In genomic region chr12:13347241-13348043, GRCh38 we compare ENCODE assay signal across 8 cellular contexts.
DNase-seq lines count a peak whose midpoint lies in the region; ATAC-seq and TF ChIP-seq lines count a peak whose summit lies in the region.

No MANE protein-coding gene starts in this region.

- peaks cover 35% of the 10 kb centered on the region for H3K27me3 Mint-ChIP-seq in T-helper 17 cell

- no peaks in the 10 kb centered on the region for H3K9me3 ChIP-seq in T-helper 17 cell (ENCODE audit: control insufficient read depth, low read length, poor library complexity, severe bottlenecking)
- H3K9me3 ChIP-seq in spleen: no peaks in the 10 kb centered on the region

- H3K27ac ChIP-seq in spleen: no peak overlapping the region

- H3K4me1 ChIP-seq in spleen: no peaks in the 10 kb centered on the region

- no peaks in the 10 kb centered on the region for H3K36me3 ChIP-seq in spleen

- WGBS in spleen, 5 donors: 45 to 62% (median 57%) methylated on average over 4 of the region's 4 CpGs

- no peaks in the 10 kb centered on the region for H3K36me3 Mint-ChIP-seq in T-helper 17 cell (ENCODE audit: low read depth)

- no peaks in the 10 kb centered on the region for H3K4me1 Mint-ChIP-seq in T-helper 17 cell

- H3K4me3 Mint-ChIP-seq in T-helper 17 cell: no peak overlapping the region

- DNase-seq in EL: peak; percentile 77
- peak; percentile 26 for DNase-seq in RKO (ENCODE audit: low spot score)
- peak; percentile 93 for DNase-seq in epithelial cell of proximal tubule (ENCODE audit: low read depth)
- DNase-seq in stimulated activated CD4-positive, alpha-beta T cell treated with anti-CD3 and anti-CD28 coated beads, Interleukin-1b, Interleukin-23, amount 100 ng/mL, for 24 hours (ENCODE audit: low read depth in 4 of 4, low spot score in 1 of 4): peak; percentile 11 to 63 (median 30)
- no peak for DNase-seq in epidermal melanocyte (ENCODE audit: insufficient read length, low spot score)
- no peak for DNase-seq in iPS-NIHi7 (ENCODE audit: extremely low spot score)
- DNase-seq in T-helper 17 cell: no peak
- DNase-seq in spleen: no peak

- H3K4me3 ChIP-seq in epithelial cell of proximal tubule (ENCODE audit: low read depth, low read length) (no peak overlapping the region), spleen (no peak overlapping the region)

- no peak for TF ChIP-seq POLR2A in spleen (IDR thresholded peaks at IDR 0.05)

- H3K27me3 ChIP-seq in spleen (replicated peaks in 1 of 7): peaks cover 0 to 13% (median 0%) of the 10 kb centered on the region in 7 donors

- intact Hi-C loops in spleen (cut with DNase I; ENCODE audit: low total_unique reads): no loop called here

- TF ChIP-seq CTCF in epithelial cell of proximal tubule (conservative IDR thresholded peaks at IDR 0.05; ENCODE audit: low read depth, low read length) (peak; percentile 45), spleen (IDR thresholded peaks at IDR 0.05 in 8 of 11, conservative IDR thresholded peaks at IDR 0.05 in 3 of 11) (no peak)

- ATAC-seq in T-helper 17 cell: no peak

- H3K27ac Mint-ChIP-seq in T-helper 17 cell: no peak overlapping the region

Comparison
In these comparisons a context has a peak if more than half of its experiments do, and no peak if none do; other contexts are left out.
1. DNase-seq: peak in EL (single experiment), RKO (single experiment), epithelial cell of proximal tubule (single experiment) and stimulated activated CD4-positive, alpha-beta T cell treated with anti-CD3 and anti-CD28 coated beads, Interleukin-1b, Interleukin-23, amount 100 ng/mL, for 24 hours (4 of 4); none in epidermal melanocyte (single experiment), iPS-NIHi7 (single experiment), T-helper 17 cell (0 of 3) and spleen (single experiment).